In genomic region chr1:46489638-46490602, GRCh38 we compare ENCODE assay signal across 8 cellular contexts. TPM values are rescaled to one million over a fixed set of nuclear protein-coding genes. Genes with fewer than 3 reads are reported as not detected.
DNase-seq lines count a peak whose midpoint lies in the region; ATAC-seq, FAIRE-seq and TF ChIP-seq lines count a peak whose summit lies in the region.

Gene DMBX1 (plus strand): TSS chr1:46489836. CDS start chr1:46507011, 17,175 bp downstream.

- H3K9me3 Mint-ChIP-seq in activated T-cell treated with anti-CD3 and anti-CD28 coated beads, Interleukin-2, amount 50 U/mL, for 72 hours = no peaks in the 10 kb centered on the region

- H3K9me3 ChIP-seq in right cardiac atrium (ENCODE audit: control insufficient read depth, low read length) (no peaks in the 10 kb centered on the region), gastrocnemius medialis (no peaks in the 10 kb centered on the region)

- H3K27ac Mint-ChIP-seq in activated T-cell treated with anti-CD3 and anti-CD28 coated beads, Interleukin-2, amount 50 U/mL, for 72 hours = peak within 1 kb of the TSS; percentile 0

- TF ChIP-seq POLR2A in GM12891 (IDR thresholded peaks at IDR 0.05; ENCODE audit: low read depth, low read length) (no peak), gastrocnemius medialis (IDR thresholded peaks at IDR 0.05) (no peak)

- H3K4me1 Mint-ChIP-seq in activated T-cell treated with anti-CD3 and anti-CD28 coated beads, Interleukin-2, amount 50 U/mL, for 72 hours (ENCODE audit: low read depth) = peaks cover 37% of the 10 kb centered on the region

- H3K4me3 Mint-ChIP-seq in activated T-cell treated with anti-CD3 and anti-CD28 coated beads, Interleukin-2, amount 50 U/mL, for 72 hours = peak within 1 kb of the TSS; percentile 71 to 83

- no peaks in the 10 kb centered on the region for H3K4me1 ChIP-seq in right cardiac atrium (ENCODE audit: control insufficient read depth, insufficient read depth, low read length)
- peaks cover 8 to 9% of the 10 kb centered on the region in 2 donors for H3K4me1 ChIP-seq in gastrocnemius medialis

- no peak for TF ChIP-seq CTCF in gastrocnemius medialis (IDR thresholded peaks at IDR 0.05 in 4 of 5, conservative IDR thresholded peaks at IDR 0.05 in 1 of 5)

- 1% methylated on average over 93 of the region's 93 CpGs for WGBS in right cardiac atrium

- FAIRE-seq in GM12891 (lab: Jason Lieb, UNC) = no peak

- intact Hi-C loops in right cardiac atrium (cut with DNase I) = no loop called here
- intact Hi-C loops in gastrocnemius medialis (cut with DNase I; ENCODE audit: low total_unique reads) = no loop called here

- peaks cover 90% of the 10 kb centered on the region for H3K27me3 Mint-ChIP-seq in activated T-cell treated with anti-CD3 and anti-CD28 coated beads, Interleukin-2, amount 50 U/mL, for 72 hours (ENCODE audit: low read depth)

- DNase-seq in GM12891 (ENCODE audit: insufficient read length, low spot score) (peak; percentile 67), NCI-H1105 (lab: John Stamatoyannopoulos, UW) (peak; percentile 51), right cardiac atrium (peak in 2 of 3 donors; percentile 28 to 58), gastrocnemius medialis (no peak), mesenteric fat pad (ENCODE audit: low spot score) (no peak), amniotic stem cell (lab: John Stamatoyannopoulos, UW) (no peak)
- DNase-seq in activated T-cell treated with anti-CD3 and anti-CD28 coated beads, Interleukin-2, amount 50 U/mL, for 72 hours = peak; percentile 45 to 60

- H3K4me3 ChIP-seq in right cardiac atrium (ENCODE audit: low read length) = peak within 1 kb of the TSS; percentile 36
- H3K4me3 ChIP-seq in gastrocnemius medialis = peak within 1 kb of the TSS; percentile 29 to 65 (median 42)

- peak; percentile 72 to 74 for ATAC-seq in activated T-cell treated with anti-CD3 and anti-CD28 coated beads, Interleukin-2, amount 50 U/mL, for 72 hours (replicated peaks in 1 of 2)
- ATAC-seq in right cardiac atrium = peak; percentile 51 to 61
- ATAC-seq in gastrocnemius medialis = peak; percentile 39 to 59
- no peak for ATAC-seq in HG03097 (IDR thresholded peaks at IDR 0.05; ENCODE audit: low FRiP score, unreplicated experiment)

- peaks cover 2 to 5% of the 10 kb centered on the region in 2 donors for H3K36me3 Mint-ChIP-seq in activated T-cell treated with anti-CD3 and anti-CD28 coated beads, Interleukin-2, amount 50 U/mL, for 72 hours (ENCODE audit: insufficient read depth in 2 of 2)

- no peaks in the 10 kb centered on the region for H3K36me3 ChIP-seq in gastrocnemius medialis

- in situ Hi-C loops in gastrocnemius medialis (cut with MboI; ENCODE audit: low sequenced_read_pairs in 4 of 4) = no loop called here

- H3K27ac ChIP-seq in right cardiac atrium (ENCODE audit: low read length) (no peak within 1 kb of the TSS), gastrocnemius medialis (no peak within 1 kb of the TSS)

- H3K27me3 ChIP-seq in right cardiac atrium (ENCODE audit: control insufficient read depth, insufficient read depth) = no peaks in the 10 kb centered on the region
- H3K27me3 ChIP-seq in gastrocnemius medialis = peaks cover 89 to 93% (median 92%) of the 10 kb centered on the region in 3 donors

TF ChIP-seq in GM12891, 5 proteins besides CTCF, POLR2A, EP300 and RAD21:
- TF ChIP-seq TAF1 (IDR thresholded peaks at IDR 0.05; ENCODE audit: low read depth, low read length) (no peak), POLR2AphosphoS5 (IDR thresholded peaks at IDR 0.05; ENCODE audit: low read depth, low read length) (no peak), POU2F2 (IDR thresholded peaks at IDR 0.05; ENCODE audit: low read depth, low read length) (no peak), PAX5 (IDR thresholded peaks at IDR 0.05; ENCODE audit: insufficient read depth, low read length, severe bottlenecking) (no peak), SPI1 (IDR thresholded peaks at IDR 0.05; ENCODE audit: low read depth, low read length) (no peak)

RNA-seq across cellular contexts. Expression of gene DMBX1, which starts in this region (rescaled TPM):
- not detected for polyA plus RNA-seq in GM12891 (2012; ENCODE audit: low read depth, missing spikeins)
- total RNA-seq in activated T-cell treated with anti-CD3 and anti-CD28 coated beads, Interleukin-2, amount 50 U/mL, for 72 hours = under 1 TPM in 1 of 2 donors, not detected in 1; 0.37 TPM
- total RNA-seq in right cardiac atrium (not detected), gastrocnemius medialis (not detected), mesenteric fat pad (0.45 TPM)
- polyA plus RNA-seq in right cardiac atrium = not detected

Comparison
In these comparisons a context has a peak if more than half of its experiments do, and no peak if none do; other contexts are left out.
1. Peak in DNase-seq and ATAC-seq in activated T-cell treated with anti-CD3 and anti-CD28 coated beads, Interleukin-2, amount 50 U/mL, for 72 hours; RNA of the gene not detected or under 1 TPM.
2. Peak in DNase-seq, ATAC-seq and H3K4me3 ChIP-seq in right cardiac atrium; RNA of the gene not detected or under 1 TPM.
3. Peak in ATAC-seq and H3K4me3 ChIP-seq in gastrocnemius medialis; RNA of the gene not detected or under 1 TPM.
4. DNase-seq: peak in GM12891 (single experiment) and NCI-H1105 (single experiment); none in gastrocnemius medialis (0 of 2), mesenteric fat pad (single experiment) and amniotic stem cell (single experiment).